ENCODE assay signal across 9 cellular contexts in genomic region chr6:6546318-6547110, GRCh38. TPM values are rescaled to one million over a fixed set of nuclear protein-coding genes. Genes with fewer than 3 reads are reported as not detected.
A peak's percentile ranks its signal among the peaks of the same experiment; 100 is the strongest.
DNase-seq lines count a peak whose midpoint lies in the region; ATAC-seq, FAIRE-seq and TF ChIP-seq lines count a peak whose summit lies in the region.
"Had no signal": no experiment of that assay in that cellular context is flagged by ENCODE, and none has a peak within 500 bp of the region (broad histone marks: within the 10 kb centered on the region; RNA-seq: fewer than 3 reads in every experiment).

No MANE protein-coding gene starts in this region.

- in situ Hi-C loops in transverse colon (cut with MboI; ENCODE audit: low pct_ligation_motif_present in 1 of 4, low pct_unique_long_range_greater_than_20kb in 1 of 4, low sequenced_read_pairs in 3 of 4): loop anchor here in 3 of 4 donors (25.0 kb wide), 1 partner anchor 484 kb away; no protein-coding TSS in a partner anchor
- in situ Hi-C loops in ACHN (cut with HindIII; ENCODE audit: low pct_ligation_motif_present, low pct_unique_long_range_greater_than_20kb, low sequenced_read_pairs): no loop called here

- peak overlapping the region in 2 of 3 experiments; percentile 10 to 21 for H3K4me3 ChIP-seq in endothelial cell of umbilical vein (replicated peaks in 1 of 3; ENCODE audit: insufficient read depth in 1 of 3, low read depth in 1 of 3, low read length in 3 of 3)
- peak overlapping the region; percentile 25 to 65 for H3K4me3 ChIP-seq in mucosa of rectum (ENCODE audit: low read length in 2 of 2)
- peak overlapping the region; percentile 7 to 44 (median 22) for H3K4me3 ChIP-seq in transverse colon
- H3K4me3 ChIP-seq: SK-N-MC had no signal

- no TSS peak for BruUV-seq in endothelial cell of umbilical vein (replicated peaks; lab: Mats Ljungman, UMichigan)

- H3K9me1 ChIP-seq in endothelial cell of umbilical vein (replicated peaks; ENCODE audit: control insufficient read depth, extremely low read depth, insufficient read depth, low read length): no peaks in the 10 kb centered on the region

- no peaks in the 10 kb centered on the region for H3K79me2 ChIP-seq in endothelial cell of umbilical vein (ENCODE audit: control insufficient read depth, insufficient read depth, low read length)

- H3K27ac ChIP-seq in endothelial cell of umbilical vein (ENCODE audit: insufficient read depth, low read depth, low read length) (no peak overlapping the region), mucosa of rectum (ENCODE audit: low read depth in 2 of 2, low read length in 2 of 2) (no peak overlapping the region), transverse colon (no peak overlapping the region)
- H3K27ac ChIP-seq: SK-N-MC had no signal

- no peak for TF ChIP-seq POLR2A in endothelial cell of umbilical vein (IDR thresholded peaks at IDR 0.05; ENCODE audit: low read depth, low read length)
- TF ChIP-seq POLR2A in transverse colon (IDR thresholded peaks at IDR 0.05): no peak

- H3K4me2 ChIP-seq in endothelial cell of umbilical vein (ENCODE audit: insufficient read depth, low read length): peak overlapping the region; percentile 37

- H3K27me3 ChIP-seq in endothelial cell of umbilical vein (ENCODE audit: control insufficient read depth in 2 of 2, insufficient read depth in 2 of 2, low read length in 2 of 2) (peaks cover 11 to 19% of the 10 kb centered on the region in 2 experiments), mucosa of rectum (ENCODE audit: control insufficient read depth in 2 of 2, insufficient read depth in 2 of 2, low read length in 2 of 2) (peaks cover 14 to 26% of the 10 kb centered on the region in 2 donors), transverse colon (peaks cover 41% of the 10 kb centered on the region)

- H3K9ac ChIP-seq in endothelial cell of umbilical vein (replicated peaks; ENCODE audit: extremely low read depth, insufficient read depth, low read length): no peak overlapping the region
- H3K9ac ChIP-seq in mucosa of rectum (ENCODE audit: low read depth in 1 of 2, low read length in 2 of 2): no peak overlapping the region

- H2AFZ ChIP-seq in endothelial cell of umbilical vein (ENCODE audit: low read depth, low read length): peak overlapping the region; percentile 8

- DNase-seq in ELF-1 (ENCODE audit: low read depth, low spot score) (peak; percentile 69), HuH-7 (ENCODE audit: low spot score) (peak; percentile 56), endothelial cell of umbilical vein (ENCODE audit: low read depth, low spot score) (no peak), transverse colon (peak; percentile 14), ACHN (no peak)
- DNase-seq in activated CD4-positive, alpha-beta T cell treated with anti-CD3 and anti-CD28 coated beads, Interleukin-2, amount 50 U/mL, for 48 hours: peak; percentile 21 to 38

- no peaks in the 10 kb centered on the region for H3K36me3 ChIP-seq in endothelial cell of umbilical vein (ENCODE audit: control insufficient read depth in 2 of 2, extremely low read depth in 1 of 2, insufficient read depth in 2 of 2, low read length in 2 of 2)
- H3K36me3 ChIP-seq in mucosa of rectum (ENCODE audit: control insufficient read depth in 2 of 2, insufficient read depth in 2 of 2, low read length in 2 of 2): no peaks in the 10 kb centered on the region
- no peaks in the 10 kb centered on the region for H3K36me3 ChIP-seq in transverse colon

- CTCF ChIA-PET in endothelial cell of umbilical vein (lab: Charles Lee): interaction anchor here (0.6 to 4.4 kb wide), 42 partner anchors 9 to 1489 kb away, joined by 3 to 95 read pairs (median 4); no protein-coding TSS in a partner anchor

- TF ChIP-seq CTCF in endothelial cell of umbilical vein (IDR thresholded peaks at IDR 0.05; ENCODE audit: extremely low read depth in 1 of 2, insufficient read depth in 1 of 2, low read depth in 1 of 2, low read length in 2 of 2) (no peak), transverse colon (IDR thresholded peaks at IDR 0.05) (no peak)

- 1 to 8% methylated on average over 2 to 49 of the region's 64 CpGs for WGBS in transverse colon (ENCODE audit: low coverage in 1 of 2), 2 donors

- peak; percentile 43 for ATAC-seq in GM21515 (IDR thresholded peaks at IDR 0.05; ENCODE audit: unreplicated experiment)

- FAIRE-seq in endothelial cell of umbilical vein (lab: Jason Lieb, UNC): no peak

- TF ChIP-seq EP300 in transverse colon (IDR thresholded peaks at IDR 0.05; ENCODE audit: low read depth): no peak

- dilution Hi-C loops in endothelial cell of umbilical vein (cut with MboI; ENCODE audit: extremely low pct_ligation_motif_present, low sequenced_read_pairs): no loop called here

- POLR2A ChIA-PET in endothelial cell of umbilical vein (lab: Charles Lee): no interaction called here

- intact Hi-C loops in endothelial cell of umbilical vein (cut with micrococcal nuclease): loop anchor here (1.0 to 10.0 kb wide), 9 partner anchors 415 to 1492 kb away; partner anchors contain the start of gene NRN1
- intact Hi-C loops in transverse colon (cut with DNase I; ENCODE audit: low total_unique reads): loop anchor here (5.0 kb wide), 2 partner anchors 489 to 1404 kb away; no protein-coding TSS in a partner anchor

- H4K20me1 ChIP-seq in endothelial cell of umbilical vein (replicated peaks; ENCODE audit: control insufficient read depth, extremely low read depth, insufficient read depth, low read length): no peaks in the 10 kb centered on the region

- no peaks in the 10 kb centered on the region for H3K4me1 ChIP-seq in endothelial cell of umbilical vein (ENCODE audit: control insufficient read depth, extremely low read depth, insufficient read depth, low read length)
- H3K4me1 ChIP-seq in mucosa of rectum (ENCODE audit: control insufficient read depth in 2 of 2, insufficient read depth in 2 of 2, low read length in 2 of 2): peaks cover 0 to 7% of the 10 kb centered on the region in 2 donors
- peaks cover 10 to 12% (median 11%) of the 10 kb centered on the region in 4 donors for H3K4me1 ChIP-seq in transverse colon

- no peaks in the 10 kb centered on the region for H3K9me3 ChIP-seq in endothelial cell of umbilical vein (replicated peaks; ENCODE audit: control insufficient read depth, insufficient read depth, low read length)
- H3K9me3 ChIP-seq in mucosa of rectum (ENCODE audit: control insufficient read depth in 2 of 2, low read length in 2 of 2): no peaks in the 10 kb centered on the region
- H3K9me3 ChIP-seq in transverse colon: no peaks in the 10 kb centered on the region

TF ChIP-seq in endothelial cell of umbilical vein, 7 proteins besides CTCF, POLR2A, EP300 and RAD21:
- peak; percentile 75 for TF ChIP-seq EZH2 (IDR thresholded peaks at IDR 0.05; ENCODE audit: borderline replicate concordance, low read depth, low read length, severe bottlenecking)
- no peak for TF ChIP-seq GATA2 (IDR thresholded peaks at IDR 0.05; ENCODE audit: insufficient read depth, insufficient read length, low read depth, low read length)

RNA-seq across cellular contexts. Expression of gene LY86, which starts 42.0 kb away (rescaled TPM):
- total RNA-seq in endothelial cell of umbilical vein: not detected in 2 replicates
- polyA plus RNA-seq in endothelial cell of umbilical vein: not detected in 2 replicates
- polyA plus RNA-seq in endothelial cell of umbilical vein (2011; cell fraction: cytosol; rRNA removed): not detected in 2 replicates
- polyA plus RNA-seq in endothelial cell of umbilical vein (2011; cell fraction: nucleus; rRNA removed): not detected in 2 replicates
- not detected in 2 replicates for polyA plus RNA-seq in endothelial cell of umbilical vein (2012)
- polyA minus RNA-seq in endothelial cell of umbilical vein: not detected in 2 replicates
- polyA minus RNA-seq in endothelial cell of umbilical vein (2011; cell fraction: cytosol; rRNA and poly(A)+ RNA removed): not detected
- polyA minus RNA-seq in endothelial cell of umbilical vein (2011; cell fraction: nucleus; rRNA and poly(A)+ RNA removed): not detected in 2 replicates
- total RNA-seq in transverse colon: 10 to 100 TPM in 1 of 4 donors, not detected in 3; 10.0 TPM

Comparison
In these comparisons a context has a peak if more than half of its experiments do, and no peak if none do; other contexts are left out.
1. DNase-seq: peak in ELF-1 (single experiment), HuH-7 (single experiment), activated CD4-positive, alpha-beta T cell treated with anti-CD3 and anti-CD28 coated beads, Interleukin-2, amount 50 U/mL, for 48 hours (2 of 2) and transverse colon (single experiment); none in endothelial cell of umbilical vein (single experiment) and ACHN (single experiment).
2. Peak in every context shown above with its lines, with median percentiles within 50 percentile points of each other: H3K4me3 ChIP-seq.